In genomic region chr11:44941286-44942021, GRCh38 we compare ENCODE assay signal across 18 cellular contexts. TPM values are rescaled to one million over a fixed set of nuclear protein-coding genes. Genes with fewer than 3 reads are reported as not detected.
A peak's percentile ranks its signal among the peaks of the same experiment; 100 is the strongest.
DNase-seq lines count a peak whose midpoint lies in the region; ATAC-seq, FAIRE-seq and TF ChIP-seq lines count a peak whose summit lies in the region.
"Had no signal": no experiment of that assay in that cellular context is flagged by ENCODE, and none has a peak within 500 bp of the region (broad histone marks: within the 10 kb centered on the region; RNA-seq: fewer than 3 reads in every experiment).

No MANE protein-coding gene starts in this region.

- peak overlapping the region; percentile 33 for H2BK120ac ChIP-seq in H1 (replicated peaks; ENCODE audit: low read depth, low read length)

- H3K36me3 ChIP-seq in cardiac muscle cell (no peaks in the 10 kb centered on the region), NT2/D1 (ENCODE audit: insufficient read depth, insufficient read length, low read length) (peaks cover 43% of the 10 kb centered on the region), H1 (ENCODE audit: control insufficient read depth in 2 of 4, insufficient read depth in 4 of 4, low read length in 3 of 4) (peaks cover 0 to 18% (median 2%) of the 10 kb centered on the region in 4 experiments; a peak in 4 of 8 replicates)
- H3K36me3 ChIP-seq: ovary had no signal

- peak overlapping the region; percentile 92 for H3K27ac Mint-ChIP-seq in stimulated activated effector memory CD8-positive, alpha-beta T cell treated with anti-CD3 and anti-CD28 coated beads, Interleukin-12 subunit alpha, Interleukin-12 subunit beta, amount 100 ng/mL, for 72 hours
- H3K27ac Mint-ChIP-seq: T-helper 2 cell treated with Interferon-gamma antibody and Interleukin-4, amounts not matched to agents 5 μg/mL and 100 μg/mL, for 36 hours; type B pancreatic cell had no signal

- no peak for TF ChIP-seq CTCF in cardiac muscle cell (IDR thresholded peaks at IDR 0.05; ENCODE audit: low read depth, low read length)
- TF ChIP-seq CTCF in H1 (IDR thresholded peaks at IDR 0.05; ENCODE audit: control extremely low read depth in 1 of 3, insufficient read depth in 1 of 3, low read depth in 1 of 3, low read length in 3 of 3), result no peak

- peak overlapping the region; percentile 57 for H2BK5ac ChIP-seq in H1 (ENCODE audit: low read depth, low read length)

- H4K5ac ChIP-seq in H1 (ENCODE audit: insufficient read length, low read depth, low read length), result no peak overlapping the region

- peak overlapping the region; percentile 24 for H3K9ac ChIP-seq in NT2/D1 (ENCODE audit: insufficient read length, low read depth)
- H3K9ac ChIP-seq in H1 (replicated peaks in 1 of 4; ENCODE audit: extremely low read depth in 1 of 4, low read depth in 3 of 4, low read length in 3 of 4), result no peak overlapping the region

- no peak for TF ChIP-seq POLR2A in H1 (IDR thresholded peaks at IDR 0.05; ENCODE audit: control extremely low read depth in 1 of 2, low read depth in 2 of 2, low read length in 2 of 2)

- CTCF ChIA-PET in H1 (lab: Charles Lee; ENCODE audit: partially characterized antibody), result interaction anchor here (0.7 to 24.5 kb wide), 15 partner anchors 9 to 325 kb away, joined by 3 to 1347 read pairs (median 4); partner anchors contain the start of gene TP53I11

- FAIRE-seq in H1 (lab: Jason Lieb, UNC), result no peak

- H3K56ac ChIP-seq in H1 (replicated peaks; ENCODE audit: insufficient read length, low read depth, low read length), result peak overlapping the region; percentile 99

- H4K8ac ChIP-seq in H1 (ENCODE audit: extremely low read depth, insufficient read depth, low read length), result peak overlapping the region; percentile 17

- H2AK5ac ChIP-seq in H1 (ENCODE audit: low read depth, low read length), result peak overlapping the region; percentile 98

- peak overlapping the region; percentile 89 for H2BK12ac ChIP-seq in H1 (ENCODE audit: low read depth, low read length)

- no peak overlapping the region for H3K4me3 Mint-ChIP-seq in stimulated activated effector memory CD8-positive, alpha-beta T cell treated with anti-CD3 and anti-CD28 coated beads, Interleukin-12 subunit alpha, Interleukin-12 subunit beta, amount 100 ng/mL, for 72 hours
- H3K4me3 Mint-ChIP-seq: T-helper 2 cell treated with Interferon-gamma antibody and Interleukin-4, amounts not matched to agents 5 μg/mL and 100 μg/mL, for 36 hours had no signal

- ATAC-seq in Right ventricle myocardium superior (ENCODE audit: poor library complexity), result no peak
- ATAC-seq in stimulated activated effector memory CD8-positive, alpha-beta T cell treated with anti-CD3 and anti-CD28 coated beads, Interleukin-12 subunit alpha, Interleukin-12 subunit beta, amount 100 ng/mL, for 72 hours, result no peak
- ATAC-seq in HG02884 (IDR thresholded peaks at IDR 0.05; ENCODE audit: unreplicated experiment), result no peak
- ATAC-seq: sciatic nerve had no signal

- POLR2A ChIA-PET in H1 (lab: Charles Lee; ENCODE audit: partially characterized antibody), result interaction anchor here (1.2 to 1.7 kb wide), 2 partner anchors 14 to 159 kb away, joined by 3 to 15 read pairs; no protein-coding TSS in a partner anchor

- peak overlapping the region; percentile 75 for H3K4ac ChIP-seq in H1 (replicated peaks; ENCODE audit: insufficient read length, low read depth, low read length)

- H2BK20ac ChIP-seq in H1 (ENCODE audit: low read length), result peak overlapping the region; percentile 95

- H3K4me3 ChIP-seq in cardiac muscle cell, result no peak overlapping the region
- H3K4me3 ChIP-seq in NT2/D1 (ENCODE audit: insufficient read length, low read depth), result peak overlapping the region; percentile 2
- H3K4me3 ChIP-seq in H1 (ENCODE audit: extremely low read depth in 1 of 4, insufficient read depth in 2 of 4, low read depth in 3 of 4, low read length in 4 of 4), result no peak overlapping the region
- H3K4me3 ChIP-seq: ovary had no signal

- peak overlapping the region; percentile 53 for H3K27ac ChIP-seq in cardiac muscle cell
- no peak overlapping the region for H3K27ac ChIP-seq in H1 (ENCODE audit: low read depth, low read length)
- H3K27ac ChIP-seq: ovary had no signal

- H3K4me1 Mint-ChIP-seq in stimulated activated effector memory CD8-positive, alpha-beta T cell treated with anti-CD3 and anti-CD28 coated beads, Interleukin-12 subunit alpha, Interleukin-12 subunit beta, amount 100 ng/mL, for 72 hours, result peaks cover 61% of the 10 kb centered on the region

- intact Hi-C loops in Right ventricle myocardium superior (cut with DNase I), result no loop called here

- H3K4me1 ChIP-seq in cardiac muscle cell (ENCODE audit: low read depth), result peaks cover 13% of the 10 kb centered on the region
- H3K4me1 ChIP-seq in NT2/D1 (ENCODE audit: insufficient read depth, insufficient read length), result peaks cover 73% of the 10 kb centered on the region
- peaks cover 4 to 54% (median 37%) of the 10 kb centered on the region in 4 experiments for H3K4me1 ChIP-seq in H1 (replicated peaks in 1 of 4; ENCODE audit: control insufficient read depth in 3 of 4, insufficient read depth in 4 of 4, low read length in 3 of 4)

- H3K36me3 Mint-ChIP-seq in stimulated activated effector memory CD8-positive, alpha-beta T cell treated with anti-CD3 and anti-CD28 coated beads, Interleukin-12 subunit alpha, Interleukin-12 subunit beta, amount 100 ng/mL, for 72 hours, result peaks cover 12% of the 10 kb centered on the region
- H3K36me3 Mint-ChIP-seq: type B pancreatic cell had no signal

- no peak overlapping the region for H3K18ac ChIP-seq in H1 (ENCODE audit: extremely low read depth, low read length)

- H4K91ac ChIP-seq in H1 (replicated peaks; ENCODE audit: insufficient read length, low read length), result peak overlapping the region; percentile 87

- no peak overlapping the region for H2AFZ ChIP-seq in H1 (ENCODE audit: low read length)

- H3K4me2 ChIP-seq in H1 (ENCODE audit: insufficient read depth in 1 of 2, low read depth in 2 of 2, low read length in 2 of 2), result no peak overlapping the region

- no peak for TF ChIP-seq EP300 in H1 (IDR thresholded peaks at IDR 0.05; ENCODE audit: borderline replicate concordance in 1 of 2, low read depth in 2 of 2, low read length in 2 of 2)

- peaks cover 13% of the 10 kb centered on the region for H3K79me1 ChIP-seq in H1 (ENCODE audit: low read depth, low read length)

- H2BK15ac ChIP-seq in H1 (ENCODE audit: low read length), result peak overlapping the region; percentile 73

- H3K9me3 Mint-ChIP-seq in stimulated activated effector memory CD8-positive, alpha-beta T cell treated with anti-CD3 and anti-CD28 coated beads, Interleukin-12 subunit alpha, Interleukin-12 subunit beta, amount 100 ng/mL, for 72 hours, result no peaks in the 10 kb centered on the region
- H3K9me3 Mint-ChIP-seq: T-helper 2 cell treated with Interferon-gamma antibody and Interleukin-4, amounts not matched to agents 5 μg/mL and 100 μg/mL, for 36 hours; type B pancreatic cell had no signal

- no peaks in the 10 kb centered on the region for H3K9me3 ChIP-seq in cardiac muscle cell (ENCODE audit: low read depth)
- H3K9me3 ChIP-seq in NT2/D1 (ENCODE audit: insufficient read depth, low read length), result no peaks in the 10 kb centered on the region
- H3K9me3 ChIP-seq in H1 (ENCODE audit: insufficient read depth in 2 of 2, low read depth in 1 of 2, low read length in 1 of 2), result no peaks in the 10 kb centered on the region
- H3K9me3 ChIP-seq: ovary had no signal

- 91% methylated on average over 12 of the region's 12 CpGs; no CpG with 5 or more reads in 1 of the 2 experiments for WGBS in H1 (ENCODE audit: extremely low coverage in 1 of 2, insufficient coverage in 1 of 2, insufficient read length in 1 of 2, insufficient replicate concordance in 2 of 2, low coverage in 1 of 2, low lambda C conversion rate in 2 of 2, missing lambda C conversion rate in 1 of 2), 2 experiments

- TF ChIP-seq RAD21 in H1 (IDR thresholded peaks at IDR 0.05 in 1 of 2, conservative IDR thresholded peaks at IDR 0.05 in 1 of 2; ENCODE audit: low read depth in 2 of 2, low read length in 2 of 2), result no peak

- H3K79me2 ChIP-seq in H1 (ENCODE audit: control insufficient read depth in 1 of 2, insufficient read depth in 2 of 2, low read length in 2 of 2), result peaks cover 0 to 19% of the 10 kb centered on the region in 2 experiments; a peak in 3 of 4 replicates

- H4K20me1 ChIP-seq in H1 (replicated peaks in 1 of 2; ENCODE audit: control insufficient read depth in 1 of 2, insufficient read depth in 2 of 2, low read length in 2 of 2), result peaks cover 2 to 10% of the 10 kb centered on the region in 2 experiments

- H3K27me3 ChIP-seq in cardiac muscle cell (no peaks in the 10 kb centered on the region), NT2/D1 (ENCODE audit: insufficient read depth, insufficient read length) (no peaks in the 10 kb centered on the region), H1 (replicated peaks in 1 of 4; ENCODE audit: control insufficient read depth in 3 of 4, extremely low read depth in 1 of 4, insufficient read depth in 3 of 4, low read length in 3 of 4) (no peaks in the 10 kb centered on the region)
- H3K27me3 ChIP-seq: ovary had no signal

- H3K23me2 ChIP-seq in H1 (ENCODE audit: low read depth, low read length), result peaks cover 6% of the 10 kb centered on the region; the same call in 1 of the 2 replicates

- no peak overlapping the region for H3K14ac ChIP-seq in H1 (ENCODE audit: insufficient read length)

- peak overlapping the region; percentile 73 for H3K23ac ChIP-seq in H1 (ENCODE audit: insufficient read length)

- no peak for DNase-seq in cardiac muscle cell (ENCODE audit: low read depth in 1 of 2, low spot score in 1 of 2)
- DNase-seq in Right ventricle myocardium superior, result no peak
- no peak for DNase-seq in NT2/D1 (ENCODE audit: low read depth, low spot score)
- no peak for DNase-seq in H1 (ENCODE audit: low read depth in 1 of 2, low spot score in 2 of 2)
- DNase-seq in stimulated activated effector memory CD8-positive, alpha-beta T cell treated with anti-CD3 and anti-CD28 coated beads, Interleukin-12 subunit alpha, Interleukin-12 subunit beta, amount 100 ng/mL, for 72 hours (ENCODE audit: low spot score in 2 of 2), result no peak
- no peak for DNase-seq in AML-193 (lab: John Stamatoyannopoulos, UW)
- no peak for DNase-seq in hepatic stellate cell (ENCODE audit: low spot score)
- DNase-seq: central memory CD4-positive, alpha-beta T cell; Karpas-422; NCI-H1105; NCI-H2107; NCI-H526; ovary; stimulated activated naive CD4-positive, alpha-beta T cell had no signal

TF ChIP-seq in H1, 55 proteins besides CTCF, POLR2A, EP300 and RAD21 (continues in another document):
- no peak for TF ChIP-seq RFX5 (IDR thresholded peaks at IDR 0.05; ENCODE audit: borderline replicate concordance, low read depth, low read length)

RNA-seq across cellular contexts. Expression of gene TP53I11, which starts 9.2 kb away (rescaled TPM):
- total RNA-seq in cardiac muscle cell (138 and 155 TPM in 2 replicates), Right ventricle myocardium superior (47.4 TPM)
- polyA plus RNA-seq in cardiac muscle cell (112 and 132 TPM in 2 replicates), H1 (2011; rRNA removed) (34.0 and 47.5 TPM in 2 replicates)
- 46.3 and 53.7 TPM in 2 replicates for total RNA-seq in H1 (2021; fragmentation: NEBNext Ultra II Directional; extraction: Animal tissue kit (Norgen Biotek cat#: 25700))
- 25.8 TPM for polyA plus RNA-seq in H1 (2011; cell fraction: cytosol; rRNA removed)
- 48.2 TPM for polyA plus RNA-seq in H1 (2011; cell fraction: nucleus; rRNA removed)
- polyA plus RNA-seq in H1 (2012, experiment 1 of 2), result 44.1 to 78.7 TPM (median 68.4 TPM) in 4 replicates
- 49.8 TPM for polyA plus RNA-seq in H1 (2012, experiment 2 of 2)
- 52.1 TPM for polyA plus RNA-seq in H1 (2013, experiment 1 of 2)
- 59.6 TPM for polyA plus RNA-seq in H1 (2013, experiment 2 of 2)
- 26.4 and 26.9 TPM in 2 replicates for polyA minus RNA-seq in H1 (2011; rRNA and poly(A)+ RNA removed)
- polyA minus RNA-seq in H1 (2011; cell fraction: cytosol; rRNA and poly(A)+ RNA removed), result 34.6 TPM
- 44.5 TPM for polyA minus RNA-seq in H1 (2011; cell fraction: nucleus; rRNA and poly(A)+ RNA removed)
